1 cellular context compared by ENCODE assay signal in genomic region chr11:32583451-32584271, GRCh38.
TF ChIP-seq lines count a peak whose summit lies in the region.

Gene EIF3M, plus strand, starts transcription at chr11:32583831. Its CDS starts 57 bp downstream, at chr11:32583888.

TF ChIP-seq in K562, 482 proteins besides CTCF, POLR2A, EP300 and RAD21 (continued from another document and continues in another):
- TF ChIP-seq ZNF407 (IDR thresholded peaks at IDR 0.05; ENCODE audit: low read depth) (peak; percentile 65), PBX2 (CRISPR knock-in tag; IDR thresholded peaks at IDR 0.05; ENCODE audit: low read depth) (no peak), PBX2 (tag; conservative IDR thresholded peaks at IDR 0.05; ENCODE audit: low read depth) (no peak), FOXP1 (CRISPR knock-in tag; IDR thresholded peaks at IDR 0.05) (peak; percentile 45; the same call in 1 of the 2 replicates), DEAF1 (CRISPR knock-in tag; IDR thresholded peaks at IDR 0.05) (no peak), BRCA1 (IDR thresholded peaks at IDR 0.05) (no peak), BRCA1 (CRISPR knock-in tag; IDR thresholded peaks at IDR 0.05) (0 out of 2 replicates have a peak, but pooled peaks have one; percentile 21), SAP30 (IDR thresholded peaks at IDR 0.05; ENCODE audit: borderline replicate concordance, insufficient read depth, low read depth, low read length, poor library complexity, severe bottlenecking) (peak; percentile 91), NCOA4 (IDR thresholded peaks at IDR 0.05; ENCODE audit: partially characterized antibody) (no peak), SNIP1 (IDR thresholded peaks at IDR 0.05; ENCODE audit: low read depth) (no peak), MAFF (IDR thresholded peaks at IDR 0.05; ENCODE audit: low read length) (no peak), DIDO1 (tag; IDR thresholded peaks at IDR 0.05; ENCODE audit: low read depth) (peak; percentile 45; the same call in 1 of the 2 replicates), RBM25 (IDR thresholded peaks at IDR 0.05; ENCODE audit: low read depth, low read length, severe bottlenecking) (peak; percentile 48), ZNF655 (CRISPR knock-in tag; IDR thresholded peaks at IDR 0.05) (no peak), HDAC1 (IDR thresholded peaks at IDR 0.05) (peak in 1 of 2 experiments; percentile 97; a peak in 2 of 4 replicates), ZNF830 (CRISPR knock-in tag; IDR thresholded peaks at IDR 0.05) (0 out of 2 replicates have a peak, but pooled peaks have one; percentile 14), PKNOX1 (IDR thresholded peaks at IDR 0.05) (peak; percentile 54), ZFX (CRISPR knock-in tag; IDR thresholded peaks at IDR 0.05) (peak; percentile 95), ZBTB9 (CRISPR knock-in tag; IDR thresholded peaks at IDR 0.05) (peak; percentile 22; the same call in 1 of the 2 replicates), ZNF780A (CRISPR knock-in tag; IDR thresholded peaks at IDR 0.05) (no peak), TOE1 (IDR thresholded peaks at IDR 0.05; ENCODE audit: borderline replicate concordance) (0 out of 2 replicates have a peak, but pooled peaks have one; percentile 35), TOE1 (CRISPR knock-in tag; IDR thresholded peaks at IDR 0.05; ENCODE audit: borderline replicate concordance, low read depth) (no peak), MTA3 (IDR thresholded peaks at IDR 0.05; ENCODE audit: borderline replicate concordance) (0 out of 2 replicates have a peak, but pooled peaks have one; percentile 74), ZNF583 (CRISPR knock-in tag; IDR thresholded peaks at IDR 0.05) (0 out of 2 replicates have a peak, but pooled peaks have one; percentile 30), HCFC1 (IDR thresholded peaks at IDR 0.05; ENCODE audit: low read depth, low read length) (peak; percentile 80), HMGN3 (IDR thresholded peaks at IDR 0.05; ENCODE audit: borderline replicate concordance, extremely low read depth, insufficient read length, low read depth, low read length) (peak; percentile 42), ZBTB17 (CRISPR knock-in tag; IDR thresholded peaks at IDR 0.05) (0 out of 2 replicates have a peak, but pooled peaks have one; percentile 24), ELK3 (CRISPR knock-in tag; IDR thresholded peaks at IDR 0.05) (no peak), RCOR1 (IDR thresholded peaks at IDR 0.05; ENCODE audit: borderline replicate concordance in 1 of 2, low read depth in 2 of 2, low read length in 2 of 2) (peak in 1 of 2 experiments; percentile 51; a peak in 1 of 4 replicates)
